ENCODE assay signal across 8 cellular contexts in the genomic region with DNA sequence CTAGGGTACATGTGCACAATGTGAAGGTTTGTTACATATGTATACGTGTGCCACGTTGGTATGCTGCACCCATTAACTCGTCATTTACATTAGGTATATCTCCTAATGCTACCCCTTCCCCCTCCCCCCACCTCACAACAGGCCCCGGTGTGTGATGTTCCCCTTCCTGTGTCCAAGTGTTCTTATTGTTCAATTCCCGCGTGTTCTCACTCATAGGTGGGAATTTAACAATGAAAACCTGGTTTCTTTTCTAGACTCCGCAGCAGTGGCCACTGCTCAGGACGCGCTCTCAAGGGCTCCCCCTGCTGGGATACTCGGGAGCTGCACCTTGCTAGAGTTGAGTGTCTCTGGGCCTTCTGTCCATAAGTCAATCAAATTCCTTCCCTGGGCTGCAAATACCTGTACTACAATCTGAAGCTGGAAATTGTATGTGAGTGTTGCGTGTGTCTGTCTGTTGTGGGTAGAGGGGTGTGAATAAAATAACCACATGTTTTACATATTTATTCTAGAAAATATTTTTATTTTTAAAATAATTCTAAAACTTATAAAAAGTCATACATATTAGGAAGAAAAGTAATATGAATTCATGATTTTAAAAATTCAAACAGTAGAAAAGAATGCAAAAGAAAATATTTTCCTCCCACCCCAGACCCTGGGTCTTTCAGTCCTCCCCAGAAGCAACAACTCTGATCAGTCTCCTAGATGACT.
DNase-seq lines count a peak whose midpoint lies in the region; ATAC-seq and TF ChIP-seq lines count a peak whose summit lies in the region.

No MANE protein-coding gene starts in this region.

- no peaks in the 10 kb centered on the region for H3K9me2 ChIP-seq in DOHH2 (replicated peaks; ENCODE audit: control insufficient read depth, low read length)

- peak; percentile 90 for TF ChIP-seq CTCF in DOHH2 (IDR thresholded peaks at IDR 0.05; ENCODE audit: low read depth, low read length, poor library complexity, severe bottlenecking)

- no peaks in the 10 kb centered on the region for H3K9me3 ChIP-seq in DOHH2 (ENCODE audit: control insufficient read depth, insufficient read depth, low read length)
- H3K9me3 ChIP-seq in endocrine pancreas (ENCODE audit: control insufficient read depth, low read length): no peaks in the 10 kb centered on the region

- peak overlapping the region; percentile 73 for H3K4me2 ChIP-seq in DOHH2 (ENCODE audit: low read length)

- H3K36me3 ChIP-seq in DOHH2 (ENCODE audit: control insufficient read depth, low read length) (no peaks in the 10 kb centered on the region), endocrine pancreas (ENCODE audit: control insufficient read depth, insufficient read depth, low read length) (no peaks in the 10 kb centered on the region)

- peak overlapping the region; percentile 66 for H3K4me3 ChIP-seq in DOHH2 (ENCODE audit: low read length)
- peak overlapping the region; percentile 29 for H3K4me3 ChIP-seq in endocrine pancreas (ENCODE audit: control insufficient read depth, insufficient read depth, low read length)

- DNase-seq in HS-5 (ENCODE audit: low read depth) (peak; percentile 60), NK-92 (lab: John Stamatoyannopoulos, UW; ENCODE audit: unreplicated experiment) (peak; percentile 38), midbrain (lab: John Stamatoyannopoulos, UW) (peak; percentile 83)
- DNase-seq in activated CD8-positive, alpha-beta memory T cell treated with anti-CD3 and anti-CD28 coated beads for 24 hours: peak; percentile 99
- peak; percentile 78 to 79 for DNase-seq in stimulated activated CD8-positive, alpha-beta memory T cell treated with anti-CD3 and anti-CD28 coated beads, Interleukin-15, amount 100 ng/mL, for 48 hours (ENCODE audit: low read depth in 2 of 2)

- no peaks in the 10 kb centered on the region for H3F3A ChIP-seq in DOHH2 (ENCODE audit: control insufficient read depth, insufficient read depth)

- H3K4me1 ChIP-seq in DOHH2 (ENCODE audit: control insufficient read depth, low read length) (peaks cover 4% of the 10 kb centered on the region; the same call in 1 of the 2 replicates), endocrine pancreas (ENCODE audit: control insufficient read depth, insufficient read depth, low read length) (no peaks in the 10 kb centered on the region)

- H3K79me2 ChIP-seq in DOHH2 (ENCODE audit: control insufficient read depth, low read length): no peaks in the 10 kb centered on the region

- no peak overlapping the region for H3K9ac ChIP-seq in endocrine pancreas (ENCODE audit: control insufficient read depth, insufficient read depth, low read length)

- H3K27ac ChIP-seq in DOHH2 (ENCODE audit: low read depth, low read length): no peak overlapping the region

- ATAC-seq in HG02759 (IDR thresholded peaks at IDR 0.05; ENCODE audit: unreplicated experiment): no peak

- H4K20me1 ChIP-seq in DOHH2 (ENCODE audit: control insufficient read depth, insufficient read depth, low read depth, low read length): no peaks in the 10 kb centered on the region

- H3K27me3 ChIP-seq in DOHH2 (ENCODE audit: control insufficient read depth, low read length): no peaks in the 10 kb centered on the region; the same call in 1 of the 2 replicates
- no peaks in the 10 kb centered on the region for H3K27me3 ChIP-seq in endocrine pancreas (ENCODE audit: control insufficient read depth, insufficient read depth, low read length)

Comparison
In these comparisons a context has a peak if more than half of its experiments do, and no peak if none do; other contexts are left out.
1. DNase-seq: peak in every context shown above with its lines; median percentile 99 in activated CD8-positive, alpha-beta memory T cell treated with anti-CD3 and anti-CD28 coated beads for 24 hours; 83 in midbrain; 78 in stimulated activated CD8-positive, alpha-beta memory T cell treated with anti-CD3 and anti-CD28 coated beads, Interleukin-15, amount 100 ng/mL, for 48 hours; 60 in HS-5; 38 in NK-92.